9 cellular contexts compared by ENCODE assay signal in genomic region chr16:57147381-57148191, GRCh38. TPM values are rescaled to one million over a fixed set of nuclear protein-coding genes. Genes with fewer than 3 reads are reported as not detected.
DNase-seq lines count a peak whose midpoint lies in the region; ATAC-seq and TF ChIP-seq lines count a peak whose summit lies in the region.
"Had no signal": no experiment of that assay in that cellular context is flagged by ENCODE, and none has a peak within 500 bp of the region (broad histone marks: within the 10 kb centered on the region; RNA-seq: fewer than 3 reads in every experiment).

No MANE protein-coding gene starts in this region.

- CTCF ChIA-PET in activated naive CD4-positive, alpha-beta T cell treated with anti-CD3 and anti-CD28 coated beads, Interleukin-2, amount 10 ng/mL, durations not matched to agents 7 days and 5 days (lab: Charles Lee), result interaction anchor here (1.1 to 1.4 kb wide), 2 partner anchors 51 to 55 kb away, joined by 3 read pairs; partner anchors contain the start of gene CPNE2
- CTCF ChIA-PET in HEK293T (lab: Yijun Ruan, JAX), result no interaction called here

- ATAC-seq in body of pancreas, result peak; percentile 16

- POLR2A ChIA-PET in HEK293T (lab: Yijun Ruan, JAX), result no interaction called here

- no peak for TF ChIP-seq POLR2A in body of pancreas (IDR thresholded peaks at IDR 0.05)

- H3K27ac ChIP-seq in body of pancreas (peak overlapping the region in 2 of 4 donors; percentile 2 to 36), layer of hippocampus (ENCODE audit: low read depth, low read length) (peak overlapping the region; percentile 41), thymus (ENCODE audit: low read depth) (peak overlapping the region; percentile 31)

- H3K9me3 ChIP-seq in body of pancreas (no peaks in the 10 kb centered on the region), thymus (ENCODE audit: control insufficient read depth) (no peaks in the 10 kb centered on the region)

- H3K27me3 Mint-ChIP-seq in activated naive CD4-positive, alpha-beta T cell treated with anti-CD3 and anti-CD28 coated beads, Interleukin-2, amount 10 ng/mL, durations not matched to agents 7 days and 5 days, result no peaks in the 10 kb centered on the region

- H3K36me3 Mint-ChIP-seq in activated naive CD4-positive, alpha-beta T cell treated with anti-CD3 and anti-CD28 coated beads, Interleukin-2, amount 10 ng/mL, durations not matched to agents 7 days and 5 days, result peaks cover 11% of the 10 kb centered on the region

- 43 to 45% methylated on average over 14 of the region's 14 CpGs for WGBS in body of pancreas, 2 donors
- WGBS in thymus, result 35% methylated on average over 14 of the region's 14 CpGs

- no peak for DNase-seq in activated naive CD4-positive, alpha-beta T cell treated with anti-CD3 and anti-CD28 coated beads, Interleukin-2, amount 10 ng/mL, durations not matched to agents 7 days and 5 days
- no peak for DNase-seq in activated naive CD4-positive, alpha-beta T cell treated with Interleukin-2 at 50 U/mL for 16 hours
- DNase-seq in body of pancreas (peak in 2 of 4 donors; percentile 16 to 27), NCI-H226 (no peak), HEK293T (ENCODE audit: extremely low spot score) (no peak)
- DNase-seq in stimulated activated CD4-positive, alpha-beta T cell treated with anti-CD3 and anti-CD28 coated beads, Interleukin-15, amount 100 ng/mL, for 24 hours, result no peak
- DNase-seq: NCI-H524 treated with DMSO at 0.1 percent for 48 hours had no signal

- peaks cover 39% of the 10 kb centered on the region for H3K4me1 Mint-ChIP-seq in activated naive CD4-positive, alpha-beta T cell treated with anti-CD3 and anti-CD28 coated beads, Interleukin-2, amount 10 ng/mL, durations not matched to agents 7 days and 5 days

- peak overlapping the region; percentile 64 for H3K27ac Mint-ChIP-seq in activated naive CD4-positive, alpha-beta T cell treated with anti-CD3 and anti-CD28 coated beads, Interleukin-2, amount 10 ng/mL, durations not matched to agents 7 days and 5 days

- intact Hi-C loops in body of pancreas (cut with DNase I), result no loop called here

- H3K4me3 ChIP-seq in body of pancreas, result no peak overlapping the region
- no peak overlapping the region for H3K4me3 ChIP-seq in thymus (ENCODE audit: low read length)

- no peak overlapping the region for H3K4me3 Mint-ChIP-seq in activated naive CD4-positive, alpha-beta T cell treated with anti-CD3 and anti-CD28 coated beads, Interleukin-2, amount 10 ng/mL, durations not matched to agents 7 days and 5 days

- no peaks in the 10 kb centered on the region for H3K9me3 Mint-ChIP-seq in activated naive CD4-positive, alpha-beta T cell treated with anti-CD3 and anti-CD28 coated beads, Interleukin-2, amount 10 ng/mL, durations not matched to agents 7 days and 5 days

- H3K27me3 ChIP-seq in body of pancreas, result no peaks in the 10 kb centered on the region
- H3K27me3 ChIP-seq in layer of hippocampus (ENCODE audit: control insufficient read depth, insufficient read depth, low read length), result no peaks in the 10 kb centered on the region
- no peaks in the 10 kb centered on the region for H3K27me3 ChIP-seq in thymus (ENCODE audit: control insufficient read depth, insufficient read depth)

- H3K36me3 ChIP-seq in body of pancreas (replicated peaks in 1 of 2; ENCODE audit: insufficient read depth in 1 of 2, low read depth in 2 of 2) (peaks cover 0 to 3% of the 10 kb centered on the region in 2 donors), thymus (ENCODE audit: control insufficient read depth, insufficient read depth) (peaks cover 6% of the 10 kb centered on the region)

- TF ChIP-seq CTCF in body of pancreas (IDR thresholded peaks at IDR 0.05), result no peak

- H3K4me1 ChIP-seq in body of pancreas, result peaks cover 26% of the 10 kb centered on the region
- peaks cover 7% of the 10 kb centered on the region for H3K4me1 ChIP-seq in thymus (ENCODE audit: control insufficient read depth, insufficient read depth, low read length)

TF ChIP-seq in HEK293T, 16 proteins besides CTCF, POLR2A, EP300 and RAD21:
- TF ChIP-seq NFRKB (IDR thresholded peaks at IDR 0.05) (no peak), CTBP1 (IDR thresholded peaks at IDR 0.05; ENCODE audit: borderline replicate concordance) (no peak), SUZ12 (IDR thresholded peaks at IDR 0.05) (no peak), L3MBTL2 (conservative IDR thresholded peaks at IDR 0.05) (no peak), FOXM1 (IDR thresholded peaks at IDR 0.05; ENCODE audit: borderline replicate concordance) (no peak)

RNA-seq across cellular contexts. Expression of gene PSME3IP1, which starts 38.3 kb away (rescaled TPM):
- 10 to 100 TPM; 26.7 to 32.9 TPM for total RNA-seq in body of pancreas
- 93.1 TPM for polyA plus RNA-seq in thymus

RNA-seq across cellular contexts. Expression of gene RSPRY1, which starts 38.5 kb away (rescaled TPM):
- total RNA-seq in body of pancreas, result 10 to 100 TPM; 13.8 to 31.4 TPM
- 19.4 TPM for polyA plus RNA-seq in thymus

RNA-seq across cellular contexts. Expression of gene CPNE2, which starts 55.2 kb away (rescaled TPM):
- total RNA-seq in body of pancreas, result 10 to 100 TPM in 1 of 2 donors, 1 to 10 TPM in 1; 8.8 to 16.5 TPM
- 27.5 TPM for polyA plus RNA-seq in thymus
